ENCODE assay signal across 19 cellular contexts in genomic region chr3:82261013-82261412, GRCh38.
A peak's percentile ranks its signal among the peaks of the same experiment; 100 is the strongest.
DNase-seq lines count a peak whose midpoint lies in the region; ATAC-seq, FAIRE-seq and TF ChIP-seq lines count a peak whose summit lies in the region.
"Had no signal": no experiment of that assay in that cellular context is flagged by ENCODE, and none has a peak within 500 bp of the region (broad histone marks: within the 10 kb centered on the region; RNA-seq: fewer than 3 reads in every experiment).

No MANE protein-coding gene starts in this region.

- no peak overlapping the region for H3K9ac ChIP-seq in HepG2 (ENCODE audit: insufficient read depth, low read depth, low read length)

- no peak overlapping the region for H3K4me3 ChIP-seq in HepG2 (replicated peaks in 1 of 3; ENCODE audit: insufficient read depth in 1 of 3, low read depth in 2 of 3, low read length in 3 of 3)

- WGBS in HepG2 (ENCODE audit: low lambda C conversion rate) = 94% methylated on average over 1 of the region's 1 CpG

- H3K36me3 ChIP-seq in HepG2 (replicated peaks in 1 of 2; ENCODE audit: control insufficient read depth in 1 of 2, insufficient read depth in 2 of 2, low read length in 2 of 2) = no peaks in the 10 kb centered on the region
- H3K36me3 ChIP-seq: BE2C had no signal

- H3K4me2 ChIP-seq in HepG2 (ENCODE audit: low read depth, low read length) = 0 out of 2 replicates have a peak overlapping the region, but pooled peaks have one; percentile 7

- no peaks in the 10 kb centered on the region for H3K27me3 ChIP-seq in HepG2 (ENCODE audit: control insufficient read depth in 1 of 2, insufficient read depth in 2 of 2, low read length in 2 of 2)
- H3K27me3 ChIP-seq: BE2C had no signal

- BruUV-seq in HepG2 (replicated peaks; lab: Mats Ljungman, UMichigan) = no TSS peak

- H4K20me1 ChIP-seq in HepG2 (ENCODE audit: insufficient read depth, low read length) = no peaks in the 10 kb centered on the region

- H2AFZ ChIP-seq in HepG2 (ENCODE audit: low read length) = no peak overlapping the region

- ATAC-seq in HepG2 (no peak), HG03520 (IDR thresholded peaks at IDR 0.05; ENCODE audit: unreplicated experiment) (no peak)
- ATAC-seq: Panc1, SK-N-SH treated with all-trans-retinoic acid at 6 μM for 48 hours, T-cell had no signal

- H3K9me3 ChIP-seq in HepG2 (ENCODE audit: low read length) = no peaks in the 10 kb centered on the region
- H3K9me3 ChIP-seq: BE2C had no signal

- peak; percentile 67 for DNase-seq in NCI-H1105 (lab: John Stamatoyannopoulos, UW)
- DNase-seq in NCI-H146 treated with DMSO at 0.1 percent for 48 hours (lab: John Stamatoyannopoulos, UW; ENCODE audit: unreplicated experiment) = peak; percentile 64
- peak; percentile 85 for DNase-seq in NCI-H748 (lab: John Stamatoyannopoulos, UW; ENCODE audit: unreplicated experiment)
- DNase-seq in HepG2 (ENCODE audit: low spot score) = peak; percentile 31
- no peak for DNase-seq in SIG-M5 (lab: John Stamatoyannopoulos, UW)
- DNase-seq in NCI-H1048 (lab: John Stamatoyannopoulos, UW) = no peak
- DNase-seq: BE2C; DMS79; NCI-H1694 treated with DMSO at 0.1 percent for 48 hours; NCI-H2081 treated with DMSO at 0.1 percent for 48 hours; NCI-H226; NCI-H526; NK-92 treated with Interleukin-12 subunit alpha and Interleukin-12 subunit beta, amount 100 ng/mL, for 24 hours; T-cell had no signal

- FAIRE-seq in HepG2 (lab: Jason Lieb, UNC) = no peak
- FAIRE-seq: GM19239, H54 had no signal

- no peak for TF ChIP-seq RAD21 in HepG2 (CRISPR knock-in tag; IDR thresholded peaks at IDR 0.05)

- no peak for TF ChIP-seq CTCF in HepG2 (CRISPR knock-in tag; IDR thresholded peaks at IDR 0.05)

- intact Hi-C loops in HepG2 (cut with micrococcal nuclease; ENCODE audit: unreplicated experiment) = no loop called here

- TF ChIP-seq POLR2A in HepG2 (IDR thresholded peaks at IDR 0.05; ENCODE audit: insufficient read depth in 1 of 2, low read depth in 2 of 2, low read length in 2 of 2) = no peak

- H3K79me2 ChIP-seq in HepG2 (ENCODE audit: insufficient read depth, low read length) = no peaks in the 10 kb centered on the region

- CTCF ChIA-PET in HepG2 (lab: Yijun Ruan, JAX; ENCODE audit: low intra/inter-chr PET ratio, low total read pairs) = no interaction called here

- peaks cover 28% of the 10 kb centered on the region for H3K4me1 ChIP-seq in HepG2 (ENCODE audit: insufficient read depth, low read length)
- H3K4me1 ChIP-seq: BE2C had no signal

- no peak overlapping the region for H3K27ac ChIP-seq in HepG2 (ENCODE audit: extremely low read length, insufficient read depth, low read length)

- in situ Hi-C loops in HepG2 (cut with HindIII; ENCODE audit: extremely low pct_ligation_motif_present, low pct_unique_long_range_greater_than_20kb) = no loop called here

- POLR2A ChIA-PET in HepG2 (lab: Yijun Ruan, JAX) = no interaction called here

- TF ChIP-seq EP300 in HepG2 (IDR thresholded peaks at IDR 0.05; ENCODE audit: low read depth in 2 of 2, low read length in 2 of 2) (no peak), HepG2 (CRISPR knock-in tag; IDR thresholded peaks at IDR 0.05; ENCODE audit: borderline replicate concordance) (no peak)

TF ChIP-seq in HepG2, 621 proteins besides CTCF, POLR2A, EP300 and RAD21:
- TF ChIP-seq SAP130 (CRISPR knock-in tag; IDR thresholded peaks at IDR 0.05; ENCODE audit: low read depth) (0 out of 2 replicates have a peak, but pooled peaks have one; percentile 1), FOXA3 (CRISPR knock-in tag; IDR thresholded peaks at IDR 0.05) (peak; percentile 35; the same call in 1 of the 2 replicates), JUND (CRISPR knock-in tag; IDR thresholded peaks at IDR 0.05) (no peak)

Comparison
In these comparisons a context has a peak if more than half of its experiments do, and no peak if none do; other contexts are left out.
1. DNase-seq: peak in NCI-H1105 (single experiment), NCI-H146 treated with DMSO at 0.1 percent for 48 hours (single experiment), NCI-H748 (single experiment) and HepG2 (single experiment); none in SIG-M5 (single experiment) and NCI-H1048 (single experiment).